Comparison of ENCODE assay signal across 25 cellular contexts in the genomic region with DNA sequence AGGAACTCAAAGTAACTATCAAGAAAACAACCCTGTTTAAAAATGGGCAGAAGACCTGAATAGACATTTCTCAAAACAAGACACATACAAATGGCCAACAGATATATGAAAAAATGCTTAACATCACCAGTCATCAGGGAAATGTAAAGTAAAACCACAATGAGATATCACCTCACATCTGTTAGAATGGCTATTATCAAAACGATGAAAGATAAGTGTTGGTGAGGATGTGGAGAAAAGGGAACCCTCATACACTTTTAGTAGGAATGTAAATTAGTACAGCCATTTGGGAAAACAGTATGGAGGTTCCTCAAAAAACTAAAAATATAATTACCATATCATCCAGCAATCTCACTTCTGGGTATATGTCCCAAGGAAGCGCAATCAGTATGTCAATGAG. TPM values are rescaled to one million over a fixed set of nuclear protein-coding genes. Genes with fewer than 3 reads are reported as not detected.
DNase-seq lines count a peak whose midpoint lies in the region; ATAC-seq lines count a peak whose summit lies in the region.
"Had no signal": no experiment of that assay in that cellular context is flagged by ENCODE, and none has a peak within 500 bp of the region (broad histone marks: within the 10 kb centered on the region; RNA-seq: fewer than 3 reads in every experiment).

No MANE protein-coding gene starts in this region.

- H3K27ac Mint-ChIP-seq in activated naive CD4-positive, alpha-beta T cell treated with anti-CD3 and anti-CD28 coated beads, Interleukin-2, amount 50 U/mL, for 24 hours, result no peak overlapping the region
- H3K27ac Mint-ChIP-seq in T-helper 17 cell (no peak overlapping the region), immature natural killer cell (peak overlapping the region in 3 of 6 donors; percentile 11 to 26 (median 26))

- peak overlapping the region; percentile 40 for H3K4me3 Mint-ChIP-seq in activated naive CD4-positive, alpha-beta T cell treated with anti-CD3 and anti-CD28 coated beads, Interleukin-2, amount 50 U/mL, for 24 hours
- H3K4me3 Mint-ChIP-seq in T-helper 17 cell, result peak overlapping the region; percentile 84
- peak overlapping the region in 4 of 5 donors; percentile 25 to 78 (median 58) for H3K4me3 Mint-ChIP-seq in immature natural killer cell

- peaks cover 75% of the 10 kb centered on the region for H3K4me1 Mint-ChIP-seq in activated naive CD4-positive, alpha-beta T cell treated with anti-CD3 and anti-CD28 coated beads, Interleukin-2, amount 50 U/mL, for 24 hours
- H3K4me1 Mint-ChIP-seq in T-helper 17 cell, result peaks cover 38% of the 10 kb centered on the region
- H3K4me1 Mint-ChIP-seq in immature natural killer cell, result peaks cover 39 to 71% of the 10 kb centered on the region in 2 donors

- H3K36me3 Mint-ChIP-seq in activated naive CD4-positive, alpha-beta T cell treated with anti-CD3 and anti-CD28 coated beads, Interleukin-2, amount 50 U/mL, for 24 hours, result peaks cover 19% of the 10 kb centered on the region
- H3K36me3 Mint-ChIP-seq in T-helper 17 cell (ENCODE audit: low read depth) (peaks cover 14% of the 10 kb centered on the region), immature natural killer cell (peaks cover 11 to 16% (median 13%) of the 10 kb centered on the region in 3 donors)

- H3K27me3 Mint-ChIP-seq in activated naive CD4-positive, alpha-beta T cell treated with anti-CD3 and anti-CD28 coated beads, Interleukin-2, amount 50 U/mL, for 24 hours, result no peaks in the 10 kb centered on the region
- H3K27me3 Mint-ChIP-seq in T-helper 17 cell (no peaks in the 10 kb centered on the region), immature natural killer cell (ENCODE audit: low read depth in 3 of 3) (peaks cover 0 to 4% (median 3%) of the 10 kb centered on the region in 3 donors)

- H3K9me3 Mint-ChIP-seq in activated naive CD4-positive, alpha-beta T cell treated with anti-CD3 and anti-CD28 coated beads, Interleukin-2, amount 50 U/mL, for 24 hours, result no peaks in the 10 kb centered on the region
- H3K9me3 Mint-ChIP-seq in immature natural killer cell, result no peaks in the 10 kb centered on the region

- DNase-seq in activated naive CD4-positive, alpha-beta T cell (lab: John Stamatoyannopoulos, UW), result no peak
- DNase-seq in T-helper 17 cell (no peak), immature natural killer cell (no peak), dedifferentiated amniotic fluid mesenchymal stem cell (ENCODE audit: extremely low spot score) (no peak), NCI-H524 (lab: John Stamatoyannopoulos, UW) (no peak), Ammon's horn (ENCODE audit: low spot score) (no peak), HuH-7 (ENCODE audit: low spot score) (no peak)
- DNase-seq: activated CD4-positive, CD25-positive, alpha-beta regulatory T cell treated with anti-CD3 and anti-CD28 coated beads, Interleukin-2, amount 50 U/mL, for 72 hours; activated CD8-positive, alpha-beta memory T cell treated with anti-CD3 and anti-CD28 coated beads for 24 hours; body of pancreas; DMS 273 treated with DMSO at 0.1 percent for 48 hours; HCEC 1CT; hypothalamus; IMR-90; NCI-H2171; NCI-H524 treated with DMSO at 0.1 percent for 48 hours; right lobe of liver; RPMI8226; T1000; upper lobe of right lung had no signal

- H3K9me3 ChIP-seq in T-helper 17 cell (ENCODE audit: control insufficient read depth, low read length, poor library complexity, severe bottlenecking), result no peaks in the 10 kb centered on the region
- H3K9me3 ChIP-seq: body of pancreas, esophagus muscularis mucosa, gastroesophageal sphincter, right lobe of liver, upper lobe of right lung had no signal

- no peak for ATAC-seq in T-helper 17 cell
- ATAC-seq: body of pancreas, gastroesophageal sphincter, right lobe of liver, upper lobe of right lung had no signal

RNA-seq across cellular contexts. Expression of gene CTSS, which starts 3.0 kb away (rescaled TPM):
- 100 to 1,000 TPM; 103 to 139 TPM for total RNA-seq in T-helper 17 cell
- polyA plus RNA-seq in immature natural killer cell, result 100 to 1,000 TPM; 162 to 235 (median 177) TPM

RNA-seq across cellular contexts. Expression of gene HORMAD1, which starts 41.9 kb away (rescaled TPM):
- under 1 TPM in 1 of 2 donors, not detected in 1; 0.80 TPM for total RNA-seq in T-helper 17 cell
- polyA plus RNA-seq in immature natural killer cell, result not detected
- total RNA-seq: A673, body of pancreas, IMR-90, myocyte had no signal
- polyA plus RNA-seq: IMR-90 had no signal

RNA-seq across cellular contexts. Expression of gene CTSK, which starts 45.5 kb away (rescaled TPM):
- 10 to 100 TPM in 1 of 2 donors, 1 to 10 TPM in 1; 8.7 to 10.4 TPM for total RNA-seq in T-helper 17 cell
- polyA plus RNA-seq in immature natural killer cell, result 1 to 10 TPM in 1 of 3 donors, not detected in 2; 1.1 TPM
